ENCODE assay signal across 10 cellular contexts in genomic region chr4:130563891-130564418, GRCh38.
DNase-seq lines count a peak whose midpoint lies in the region; ATAC-seq and TF ChIP-seq lines count a peak whose summit lies in the region.
"Had no signal": no experiment of that assay in that cellular context is flagged by ENCODE, and none has a peak within 500 bp of the region (broad histone marks: within the 10 kb centered on the region; RNA-seq: fewer than 3 reads in every experiment).

No MANE protein-coding gene starts in this region.

- peak overlapping the region; percentile 77 for H3K4me2 ChIP-seq in mammary epithelial cell (ENCODE audit: insufficient read depth, low read depth, low read length)

- TF ChIP-seq CTCF in right atrium auricular region (IDR thresholded peaks at IDR 0.05), result no peak
- TF ChIP-seq CTCF in mammary epithelial cell (conservative IDR thresholded peaks at IDR 0.05 in 1 of 2, IDR thresholded peaks at IDR 0.05 in 1 of 2; ENCODE audit: extremely low read depth in 1 of 2, insufficient read depth in 1 of 2, low read depth in 1 of 2, low read length in 2 of 2), result no peak

- DNase-seq in right atrium auricular region (ENCODE audit: low spot score), result no peak
- DNase-seq in cardiac septum (ENCODE audit: low spot score), result no peak
- no peak for DNase-seq in mammary epithelial cell
- DNase-seq in aorta, result no peak
- no peak for DNase-seq in midbrain (lab: John Stamatoyannopoulos, UW)
- DNase-seq in cortex of kidney (lab: John Stamatoyannopoulos, UW), result no peak
- no peak for DNase-seq in NAMALWA (ENCODE audit: low spot score)
- DNase-seq: transverse colon had no signal

- H3K27me3 ChIP-seq in right atrium auricular region (no peaks in the 10 kb centered on the region), mammary epithelial cell (ENCODE audit: insufficient read depth, low read length) (peaks cover 2% of the 10 kb centered on the region), muscle layer of duodenum (ENCODE audit: low read depth, low read length) (no peaks in the 10 kb centered on the region), aorta (ENCODE audit: control insufficient read depth in 1 of 2, insufficient read depth in 2 of 2, low read length in 1 of 2) (no peaks in the 10 kb centered on the region)
- H3K27me3 ChIP-seq: transverse colon had no signal

- H2AFZ ChIP-seq in mammary epithelial cell (ENCODE audit: low read depth, low read length), result peak overlapping the region; percentile 96

- in situ Hi-C loops in mammary epithelial cell (cut with MboI; ENCODE audit: low sequenced_read_pairs in 2 of 2), result no loop called here

- H3K27ac ChIP-seq in right atrium auricular region (no peak overlapping the region), mammary epithelial cell (ENCODE audit: insufficient read depth, low read depth, low read length) (no peak overlapping the region), muscle layer of duodenum (ENCODE audit: low read length) (no peak overlapping the region), aorta (ENCODE audit: low read depth in 1 of 2, low read length in 2 of 2) (no peak overlapping the region)
- H3K27ac ChIP-seq: transverse colon had no signal

- ATAC-seq in aorta (ENCODE audit: low FRiP score), result peak; percentile 19
- ATAC-seq: esophagus mucosa had no signal

- H3K4me1 ChIP-seq in right atrium auricular region (no peaks in the 10 kb centered on the region), mammary epithelial cell (ENCODE audit: insufficient read depth, low read length) (no peaks in the 10 kb centered on the region), muscle layer of duodenum (ENCODE audit: control insufficient read depth in 1 of 2, insufficient read depth in 2 of 2, low read length in 2 of 2) (peaks cover 0 to 4% of the 10 kb centered on the region in 2 donors), aorta (ENCODE audit: control insufficient read depth in 1 of 2, insufficient read depth in 2 of 2, low read length in 2 of 2) (no peaks in the 10 kb centered on the region)

- H3K79me2 ChIP-seq in mammary epithelial cell (ENCODE audit: insufficient read depth, low read length), result no peaks in the 10 kb centered on the region

- no TSS peak for BruUV-seq in mammary epithelial cell (replicated peaks; lab: Mats Ljungman, UMichigan)

- peak overlapping the region; percentile 8 to 30 for H3K4me3 ChIP-seq in right atrium auricular region
- peak overlapping the region; percentile 28 to 40 (median 36) for H3K4me3 ChIP-seq in mammary epithelial cell (replicated peaks in 1 of 3; ENCODE audit: insufficient read depth in 1 of 3, low read depth in 2 of 3, low read length in 3 of 3)
- H3K4me3 ChIP-seq in muscle layer of duodenum (ENCODE audit: low read depth in 1 of 2, low read length in 2 of 2), result peak overlapping the region; percentile 45 to 71
- peak overlapping the region; percentile 24 to 55 for H3K4me3 ChIP-seq in aorta (ENCODE audit: low read length in 2 of 2)

- intact Hi-C loops in cardiac septum (cut with DNase I), result no loop called here
- intact Hi-C loops in mammary epithelial cell (cut with micrococcal nuclease), result loop anchor here (1.0 kb wide), 1 partner anchor 244 kb away; no protein-coding TSS in a partner anchor
- intact Hi-C loops in aorta (cut with DNase I), result no loop called here

- no peak overlapping the region for H3K9ac ChIP-seq in mammary epithelial cell (ENCODE audit: insufficient read depth, low read length)

- H3K36me3 ChIP-seq in right atrium auricular region, result no peaks in the 10 kb centered on the region
- no peaks in the 10 kb centered on the region for H3K36me3 ChIP-seq in mammary epithelial cell (ENCODE audit: insufficient read depth, low read length)
- H3K36me3 ChIP-seq in muscle layer of duodenum (ENCODE audit: control insufficient read depth in 1 of 2, insufficient read depth in 2 of 2, low read length in 2 of 2), result no peaks in the 10 kb centered on the region
- H3K36me3 ChIP-seq in aorta (ENCODE audit: control insufficient read depth in 1 of 2, insufficient read depth in 2 of 2, low read length in 1 of 2), result no peaks in the 10 kb centered on the region
- H3K36me3 ChIP-seq: transverse colon had no signal

- no peaks in the 10 kb centered on the region for H3K9me3 ChIP-seq in right atrium auricular region
- H3K9me3 ChIP-seq in mammary epithelial cell (replicated peaks; ENCODE audit: insufficient read depth, low read length), result no peaks in the 10 kb centered on the region
- H3K9me3 ChIP-seq in muscle layer of duodenum (ENCODE audit: control insufficient read depth in 1 of 2, low read length in 2 of 2), result peaks cover 0 to 1% of the 10 kb centered on the region in 2 donors
- H3K9me3 ChIP-seq in aorta (ENCODE audit: control insufficient read depth, low read length), result no peaks in the 10 kb centered on the region

- 56% methylated on average over 1 of the region's 1 CpG for WGBS in mammary epithelial cell (ENCODE audit: low coverage, missing lambda C conversion rate)
- WGBS in aorta, 2 donors, result 14 to 26% methylated on average over 1 of the region's 1 CpG

- dilution Hi-C loops in mammary epithelial cell (cut with HindIII; ENCODE audit: low sequenced_read_pairs), result no loop called here

- no peaks in the 10 kb centered on the region for H4K20me1 ChIP-seq in mammary epithelial cell (ENCODE audit: insufficient read depth, low read length)

- CTCF ChIA-PET in mammary epithelial cell (lab: Charles Lee; ENCODE audit: low non-redundant PET), result interaction anchor here (0.6 to 0.7 kb wide), 2 partner anchors 8 to 141 kb away, joined by 3 read pairs; no protein-coding TSS in a partner anchor
